Comparison of ENCODE assay signal across 8 cellular contexts in genomic region chr11:6737872-6738466, GRCh38. TPM values are rescaled to one million over a fixed set of nuclear protein-coding genes. Genes with fewer than 3 reads are reported as not detected.
A peak's percentile ranks its signal among the peaks of the same experiment; 100 is the strongest.
DNase-seq lines count a peak whose midpoint lies in the region; ATAC-seq, FAIRE-seq and TF ChIP-seq lines count a peak whose summit lies in the region.

No MANE protein-coding gene starts in this region.

- H3K36me3 ChIP-seq in ascending aorta (no peaks in the 10 kb centered on the region), keratinocyte (ENCODE audit: control insufficient read depth in 2 of 2, extremely low read depth in 1 of 2, insufficient read depth in 2 of 2, low read length in 2 of 2) (no peaks in the 10 kb centered on the region)

- dilution Hi-C loops in keratinocyte (cut with MboI; ENCODE audit: extremely low pct_ligation_motif_present, low sequenced_read_pairs), result no loop called here

- DNase-seq in DMS153 treated with DMSO at 0.1 percent for 48 hours (lab: John Stamatoyannopoulos, UW; ENCODE audit: unreplicated experiment) (peak; percentile 4), DMS153 (lab: John Stamatoyannopoulos, UW) (no peak), HT1080 (ENCODE audit: low read depth) (peak; percentile 40), SW 1271 (lab: John Stamatoyannopoulos, UW) (peak; percentile 13 to 48), ascending aorta (ENCODE audit: low spot score in 2 of 2) (no peak), keratinocyte (ENCODE audit: low read depth, low spot score) (no peak)
- peak in 2 of 3 donors; percentile 46 to 47 for DNase-seq in stimulated activated CD4-positive, alpha-beta T cell treated with anti-CD3 and anti-CD28 coated beads, TNF-alpha, amount 100 ng/mL, for 48 hours (ENCODE audit: low read depth in 3 of 3)

- H3K27me3 ChIP-seq in ascending aorta (no peaks in the 10 kb centered on the region), keratinocyte (ENCODE audit: control insufficient read depth, extremely low read depth, insufficient read depth, low read length) (no peaks in the 10 kb centered on the region)

- no peaks in the 10 kb centered on the region for H3K4me1 ChIP-seq in ascending aorta
- H3K4me1 ChIP-seq in keratinocyte (ENCODE audit: control insufficient read depth, extremely low read depth, insufficient read depth, low read length), result no peaks in the 10 kb centered on the region

- no peaks in the 10 kb centered on the region for H3K9me3 ChIP-seq in ascending aorta
- H3K9me3 ChIP-seq in keratinocyte (ENCODE audit: control insufficient read depth, low read depth, low read length), result no peaks in the 10 kb centered on the region

- H3K4me3 ChIP-seq in ascending aorta, result no peak overlapping the region
- H3K4me3 ChIP-seq in keratinocyte (ENCODE audit: control insufficient read depth in 2 of 3, extremely low read depth in 1 of 3, insufficient read depth in 2 of 3, low read depth in 1 of 3, low read length in 3 of 3), result no peak overlapping the region

- intact Hi-C loops in ascending aorta (cut with DNase I), result no loop called here

- no peaks in the 10 kb centered on the region for H3K9me1 ChIP-seq in keratinocyte (ENCODE audit: control insufficient read depth, extremely low read depth, insufficient read depth, low read length)

- H3K79me2 ChIP-seq in keratinocyte (ENCODE audit: control insufficient read depth, insufficient read depth, low read length), result no peaks in the 10 kb centered on the region

- no peaks in the 10 kb centered on the region for H4K20me1 ChIP-seq in keratinocyte (ENCODE audit: control insufficient read depth, extremely low read depth, insufficient read depth, low read length)

- H3K27ac ChIP-seq in ascending aorta (no peak overlapping the region), keratinocyte (ENCODE audit: control insufficient read depth, insufficient read depth, low read length) (no peak overlapping the region)

- ATAC-seq in GM21528 (IDR thresholded peaks at IDR 0.05; ENCODE audit: low FRiP score, unreplicated experiment), result peak; percentile 90

- no peak overlapping the region for H3K4me2 ChIP-seq in keratinocyte (ENCODE audit: control insufficient read depth, extremely low read depth, insufficient read depth, low read depth, low read length)

- H3K9ac ChIP-seq in keratinocyte (ENCODE audit: control insufficient read depth, extremely low read depth, insufficient read depth, low read length), result no peak overlapping the region

- no peak overlapping the region for H2AFZ ChIP-seq in keratinocyte (ENCODE audit: control insufficient read depth, low read length)

- no peak for FAIRE-seq in keratinocyte (lab: Jason Lieb, UNC)

- TF ChIP-seq CTCF in ascending aorta (IDR thresholded peaks at IDR 0.05), result peak in 2 of 3 experiments; percentile 40 to 58
- peak; percentile 26 to 70 (median 56) for TF ChIP-seq CTCF in keratinocyte (optimal IDR thresholded peaks at IDR 0.05 in 1 of 3, IDR thresholded peaks at IDR 0.05 in 1 of 3, conservative IDR thresholded peaks at IDR 0.05 in 1 of 3; ENCODE audit: extremely low read depth in 1 of 3, insufficient read depth in 2 of 3, low read length in 3 of 3)

RNA-seq across cellular contexts. Expression of gene OR2AG2, which starts 33.8 kb away (rescaled TPM):
- total RNA-seq in HT1080 (2014; rRNA removed; shearing (Covaris generic)), result not detected in 2 replicates
- polyA plus RNA-seq in HT1080 (2015; cell fraction: cytosol; rRNA removed), result not detected in 2 replicates
- not detected in 2 replicates for polyA plus RNA-seq in HT1080 (2015; cell fraction: nucleus; rRNA removed)
- 0.43 TPM for total RNA-seq in ascending aorta
- polyA plus RNA-seq in keratinocyte, result 0.04 to 0.11 TPM (median 0.08 TPM) in 3 replicates
- polyA plus RNA-seq in keratinocyte (2011; ENCODE audit: low read depth), result not detected
- 0.04 TPM in 1 of 2 replicates, not detected in the other for polyA plus RNA-seq in keratinocyte (2011; cell fraction: cytosol; rRNA removed)
- polyA plus RNA-seq in keratinocyte (2011; cell fraction: nucleus; rRNA removed), result 0.23 and 0.45 TPM in 2 replicates
- polyA plus RNA-seq in keratinocyte (2012; ENCODE audit: low replicate concordance), result 0.07 TPM in 1 of 2 replicates, not detected in the other
- 1.4 to 3.6 TPM (median 2.2 TPM) in 3 replicates for polyA minus RNA-seq in keratinocyte
- not detected for polyA minus RNA-seq in keratinocyte (2011; cell fraction: cytosol; rRNA and poly(A)+ RNA removed)
- polyA minus RNA-seq in keratinocyte (2011; cell fraction: nucleus; rRNA and poly(A)+ RNA removed), result 1.7 and 4.7 TPM in 2 replicates

RNA-seq across cellular contexts. Expression of gene OR2AG1, which starts 44.9 kb away (rescaled TPM):
- not detected in 2 replicates for total RNA-seq in HT1080 (2014; rRNA removed; shearing (Covaris generic))
- polyA plus RNA-seq in HT1080 (2015; cell fraction: cytosol; rRNA removed), result not detected in 2 replicates
- not detected in 2 replicates for polyA plus RNA-seq in HT1080 (2015; cell fraction: nucleus; rRNA removed)
- not detected for total RNA-seq in ascending aorta
- not detected in 3 replicates for polyA plus RNA-seq in keratinocyte
- not detected for polyA plus RNA-seq in keratinocyte (2011; ENCODE audit: low read depth)
- not detected in 2 replicates for polyA plus RNA-seq in keratinocyte (2011; cell fraction: cytosol; rRNA removed)
- polyA plus RNA-seq in keratinocyte (2011; cell fraction: nucleus; rRNA removed), result not detected in 2 replicates
- polyA plus RNA-seq in keratinocyte (2012; ENCODE audit: low replicate concordance), result not detected in 2 replicates
- polyA minus RNA-seq in keratinocyte, result not detected in 3 replicates
- polyA minus RNA-seq in keratinocyte (2011; cell fraction: cytosol; rRNA and poly(A)+ RNA removed), result not detected
- not detected in 2 replicates for polyA minus RNA-seq in keratinocyte (2011; cell fraction: nucleus; rRNA and poly(A)+ RNA removed)

RNA-seq across cellular contexts. Expression of gene MRPL17, which starts 54.8 kb away (rescaled TPM):
- total RNA-seq in HT1080 (2014; rRNA removed; shearing (Covaris generic)), result 93.0 and 140 TPM in 2 replicates
- 70.6 and 127 TPM in 2 replicates for polyA plus RNA-seq in HT1080 (2015; cell fraction: cytosol; rRNA removed)
- 33.9 and 43.2 TPM in 2 replicates for polyA plus RNA-seq in HT1080 (2015; cell fraction: nucleus; rRNA removed)
- 12.9 TPM for total RNA-seq in ascending aorta
- 52.1 to 96.3 TPM (median 81.0 TPM) in 3 replicates for polyA plus RNA-seq in keratinocyte
- polyA plus RNA-seq in keratinocyte (2011; ENCODE audit: low read depth), result 32.6 TPM
- polyA plus RNA-seq in keratinocyte (2011; cell fraction: cytosol; rRNA removed), result 50.8 and 55.3 TPM in 2 replicates
- polyA plus RNA-seq in keratinocyte (2011; cell fraction: nucleus; rRNA removed), result 27.6 and 33.9 TPM in 2 replicates
- 32.7 and 67.5 TPM in 2 replicates for polyA plus RNA-seq in keratinocyte (2012; ENCODE audit: low replicate concordance)
- polyA minus RNA-seq in keratinocyte, result 14.9 to 28.1 TPM (median 24.6 TPM) in 3 replicates
- 57.7 TPM for polyA minus RNA-seq in keratinocyte (2011; cell fraction: cytosol; rRNA and poly(A)+ RNA removed)
- 9.2 and 18.5 TPM in 2 replicates for polyA minus RNA-seq in keratinocyte (2011; cell fraction: nucleus; rRNA and poly(A)+ RNA removed)

Comparison
In these comparisons a context has a peak if more than half of its experiments do, and no peak if none do; other contexts are left out.
1. DNase-seq: peak in DMS153 treated with DMSO at 0.1 percent for 48 hours (single experiment), HT1080 (single experiment), SW 1271 (2 of 2) and stimulated activated CD4-positive, alpha-beta T cell treated with anti-CD3 and anti-CD28 coated beads, TNF-alpha, amount 100 ng/mL, for 48 hours (2 of 3); none in DMS153 (single experiment), ascending aorta (0 of 2) and keratinocyte (single experiment).